Comparison of ENCODE assay signal across 7 cellular contexts in the genomic region with DNA sequence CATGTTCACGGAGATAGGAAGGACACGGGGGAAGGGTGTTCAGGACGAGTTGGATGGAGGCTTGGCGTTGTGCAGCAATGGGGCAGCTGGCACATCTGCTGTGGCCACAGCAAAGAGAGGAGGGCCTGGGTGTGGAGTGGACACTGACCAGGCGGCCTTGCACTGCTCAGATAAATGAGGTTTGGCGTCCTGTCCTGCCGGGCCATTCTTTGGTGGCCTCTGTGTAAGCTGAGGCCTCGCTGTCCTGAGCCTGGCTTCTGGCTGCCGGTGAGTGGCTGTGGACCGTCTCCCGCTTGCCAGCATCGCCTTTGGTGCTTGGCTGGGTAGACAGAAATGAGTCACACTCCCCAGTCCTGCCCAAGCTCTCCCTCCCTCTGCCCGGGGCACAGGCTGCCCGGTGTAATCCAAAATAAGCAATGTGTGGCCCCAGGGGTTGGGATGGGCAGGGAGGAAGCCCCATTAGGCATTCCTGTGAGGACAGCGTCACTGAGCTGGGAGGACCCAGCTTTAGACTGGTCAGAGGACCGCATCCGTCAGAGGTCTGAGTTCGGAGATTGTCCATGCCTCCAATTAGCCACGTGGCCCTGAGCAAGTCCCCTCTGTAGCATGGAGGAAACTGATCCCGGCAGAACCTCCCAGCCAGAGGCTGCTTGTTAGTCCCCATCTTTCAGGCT.
DNase-seq lines count a peak whose midpoint lies in the region; ATAC-seq and TF ChIP-seq lines count a peak whose summit lies in the region.
"Not testable (repeated sequence)": the region's sequence is repeated elsewhere in the genome, so short reads cannot be mapped to it uniquely, and the experiment has no call there.

No MANE protein-coding gene starts in this region.

- H3K36me3 ChIP-seq in right atrium auricular region; neuronal stem cell (replicated peaks in 1 of 2; ENCODE audit: control insufficient read depth in 2 of 2, insufficient read depth in 2 of 2, low read length in 2 of 2): not testable (repeated sequence)

- not testable (repeated sequence) for H2BK15ac ChIP-seq in neuronal stem cell (ENCODE audit: low read length)

- DNase-seq in HPDE6-E6E7 (ENCODE audit: extremely low spot score), result peak; percentile 79
- peak; percentile 95 for DNase-seq in RPMI7951 (ENCODE audit: low read depth)
- DNase-seq in T47D (ENCODE audit: low read depth in 1 of 2, low spot score in 1 of 2), result peak; percentile 51 to 76
- DNase-seq in right atrium auricular region (ENCODE audit: low spot score); neuronal stem cell (ENCODE audit: low spot score); stimulated activated naive CD8-positive, alpha-beta T cell treated with anti-CD3 and anti-CD28 coated beads, Interleukin-15, amount 100 ng/mL, for 72 hours: not testable (repeated sequence)

- WGBS in neuronal stem cell (ENCODE audit: extremely low coverage in 2 of 2, insufficient read length in 2 of 2, insufficient replicate concordance in 1 of 2), 2 donors, result no CpG with 5 or more reads among the region's 20 CpGs

- H3K4me1 ChIP-seq in right atrium auricular region; neuronal stem cell (ENCODE audit: control insufficient read depth in 2 of 2, insufficient read depth in 1 of 2, low read depth in 1 of 2, low read length in 2 of 2): not testable (repeated sequence)

- H3K4me1 Mint-ChIP-seq in stimulated activated naive CD8-positive, alpha-beta T cell treated with anti-CD3 and anti-CD28 coated beads, Interleukin-15, amount 100 ng/mL, for 72 hours, result not testable (repeated sequence)

- H3K79me1 ChIP-seq in neuronal stem cell (ENCODE audit: low read depth, low read length), result not testable (repeated sequence)

- H2BK12ac ChIP-seq in neuronal stem cell (ENCODE audit: low read length), result not testable (repeated sequence)

- H3K9me3 Mint-ChIP-seq in stimulated activated naive CD8-positive, alpha-beta T cell treated with anti-CD3 and anti-CD28 coated beads, Interleukin-15, amount 100 ng/mL, for 72 hours, result not testable (repeated sequence)

- not testable (repeated sequence) for H3K4ac ChIP-seq in neuronal stem cell (ENCODE audit: low read length)

- H4K8ac ChIP-seq in neuronal stem cell (ENCODE audit: low read depth, low read length), result not testable (repeated sequence)

- H3K27me3 ChIP-seq in right atrium auricular region; neuronal stem cell (ENCODE audit: control insufficient read depth in 3 of 3, insufficient read depth in 3 of 3, low read depth in 1 of 3, low read length in 3 of 3): not testable (repeated sequence)

- not testable (repeated sequence) for H3K14ac ChIP-seq in neuronal stem cell (ENCODE audit: low read length)

- peaks cover 12% of the 10 kb centered on the region for H3K27me3 Mint-ChIP-seq in stimulated activated naive CD8-positive, alpha-beta T cell treated with anti-CD3 and anti-CD28 coated beads, Interleukin-15, amount 100 ng/mL, for 72 hours

- TF ChIP-seq CTCF in right atrium auricular region (IDR thresholded peaks at IDR 0.05), result not testable (repeated sequence)

- not testable (repeated sequence) for H3K4me3 Mint-ChIP-seq in stimulated activated naive CD8-positive, alpha-beta T cell treated with anti-CD3 and anti-CD28 coated beads, Interleukin-15, amount 100 ng/mL, for 72 hours

- peak; percentile 53 for ATAC-seq in esophagus mucosa
- ATAC-seq in stimulated activated naive CD8-positive, alpha-beta T cell treated with anti-CD3 and anti-CD28 coated beads, Interleukin-15, amount 100 ng/mL, for 72 hours, result not testable (repeated sequence)

- not testable (repeated sequence) for H3K4me3 ChIP-seq in right atrium auricular region; neuronal stem cell (ENCODE audit: low read length in 2 of 2)

- H3K9me3 ChIP-seq in right atrium auricular region, result not testable (repeated sequence)
- H3K9me3 ChIP-seq in neuronal stem cell (replicated peaks in 1 of 2; ENCODE audit: control insufficient read depth in 2 of 2, insufficient read depth in 1 of 2, low read depth in 1 of 2, low read length in 2 of 2), result peaks cover 0 to 18% of the 10 kb centered on the region in 2 donors

- not testable (repeated sequence) for H3K4me2 ChIP-seq in neuronal stem cell (ENCODE audit: insufficient read depth, low read length, poor library complexity, severe bottlenecking)

- not testable (repeated sequence) for H2BK5ac ChIP-seq in neuronal stem cell (ENCODE audit: low read length)

- peak overlapping the region; percentile 31 to 37 for H3K27ac Mint-ChIP-seq in stimulated activated naive CD8-positive, alpha-beta T cell treated with anti-CD3 and anti-CD28 coated beads, Interleukin-15, amount 100 ng/mL, for 72 hours

- peak overlapping the region; percentile 43 for H3K23ac ChIP-seq in neuronal stem cell (ENCODE audit: low read depth, low read length, poor library complexity)

- peak overlapping the region; percentile 2 to 55 for H3K27ac ChIP-seq in right atrium auricular region
- not testable (repeated sequence) for H3K27ac ChIP-seq in neuronal stem cell (replicated peaks; ENCODE audit: low read length)

- not testable (repeated sequence) for H2BK120ac ChIP-seq in neuronal stem cell (ENCODE audit: low read depth, low read length)

- not testable (repeated sequence) for H4K91ac ChIP-seq in neuronal stem cell (ENCODE audit: low read depth, low read length, poor library complexity)

- H3K9ac ChIP-seq in neuronal stem cell (ENCODE audit: low read depth, low read length, poor library complexity), result not testable (repeated sequence)

- H3K18ac ChIP-seq in neuronal stem cell (ENCODE audit: low read length), result not testable (repeated sequence)

- H2AFZ ChIP-seq in neuronal stem cell (ENCODE audit: low read length), result not testable (repeated sequence)

- in situ Hi-C loops in T47D (cut with HindIII; ENCODE audit: low pct_unique_long_range_greater_than_20kb, low sequenced_read_pairs), result not testable (repeated sequence)

- not testable (repeated sequence) for H2AK5ac ChIP-seq in neuronal stem cell (ENCODE audit: low read depth, low read length)
